ENCODE assay signal across 27 cellular contexts in the genomic region with DNA sequence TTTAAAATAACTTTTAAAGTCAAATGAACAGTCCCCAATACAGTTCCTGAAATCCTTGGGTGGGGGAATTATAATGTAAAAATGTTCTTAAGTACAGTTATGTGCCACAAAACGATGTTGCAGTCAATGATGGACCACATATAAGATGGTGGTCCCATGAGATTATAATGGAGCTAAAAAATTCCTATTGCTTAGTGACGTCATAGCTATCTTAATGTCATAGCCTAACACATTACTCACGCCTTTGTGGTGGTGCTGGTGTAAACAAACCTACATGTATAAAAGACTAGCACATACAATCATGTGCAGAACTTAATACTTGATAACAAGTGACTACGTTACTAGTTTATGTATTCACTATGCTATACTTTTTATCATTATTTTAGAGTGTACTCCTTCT.
"Had no signal": no experiment of that assay in that cellular context is flagged by ENCODE, and none has a peak within 500 bp of the region (broad histone marks: within the 10 kb centered on the region; RNA-seq: fewer than 3 reads in every experiment).

No MANE protein-coding gene starts in this region.

- H3K4me3 ChIP-seq: colonic mucosa, coronary artery, dorsolateral prefrontal cortex, esophagus muscularis mucosa, esophagus squamous epithelium, gastrocnemius medialis, gastroesophageal sphincter, heart left ventricle, heart right ventricle, hepatocyte had no signal

- DNase-seq: colonic mucosa; cortex of kidney; dermis blood vessel endothelial cell; dorsolateral prefrontal cortex; effector CD4-positive, alpha-beta T cell; effector CD8-positive, alpha-beta T cell; effector memory CD4-positive, alpha-beta T cell; effector memory CD8-positive, alpha-beta T cell; endodermal cell; erythroblast; esophagus squamous epithelium; foreskin fibroblast; foreskin keratinocyte; foreskin melanocyte; gastrocnemius medialis; glutamatergic neuron; head of caudate nucleus; heart left ventricle; heart right ventricle had no signal

- H3K79me2 ChIP-seq: hepatocyte had no signal

- H3K27ac ChIP-seq: colonic mucosa, coronary artery, dorsolateral prefrontal cortex, epithelial cell of prostate, esophagus muscularis mucosa, esophagus squamous epithelium, foreskin keratinocyte, gastrocnemius medialis, gastroesophageal sphincter, heart left ventricle, heart right ventricle, hepatocyte had no signal

- H3K36me3 ChIP-seq: colonic mucosa, esophagus squamous epithelium, gastrocnemius medialis had no signal

- H3K9me3 ChIP-seq: colonic mucosa, esophagus muscularis mucosa, esophagus squamous epithelium, gastrocnemius medialis, gastroesophageal sphincter, heart left ventricle, heart right ventricle had no signal

- H3K4me1 ChIP-seq: colonic mucosa, esophagus muscularis mucosa, esophagus squamous epithelium, foreskin keratinocyte, gastrocnemius medialis, gastroesophageal sphincter had no signal

- ATAC-seq: effector memory CD8-positive, alpha-beta T cell; esophagus mucosa; foreskin keratinocyte; gastrocnemius medialis; gastroesophageal sphincter; heart left ventricle; heart right ventricle had no signal

- H3K4me2 ChIP-seq: hepatocyte had no signal

- FAIRE-seq: endometrium, endothelial cell of umbilical vein had no signal

- H3K27me3 ChIP-seq: colonic mucosa, dorsolateral prefrontal cortex, esophagus muscularis mucosa, esophagus squamous epithelium, foreskin keratinocyte, gastrocnemius medialis, gastroesophageal sphincter, heart left ventricle, heart right ventricle, hepatocyte had no signal

- H2AFZ ChIP-seq: hepatocyte had no signal
